Comparison of ENCODE assay signal across 8 cellular contexts in genomic region chr11:119030029-119030328, GRCh38. TPM values are rescaled to one million over a fixed set of nuclear protein-coding genes. Genes with fewer than 3 reads are reported as not detected.
A peak's percentile ranks its signal among the peaks of the same experiment; 100 is the strongest.
DNase-seq lines count a peak whose midpoint lies in the region; ATAC-seq and TF ChIP-seq lines count a peak whose summit lies in the region.

No MANE protein-coding gene starts in this region.

- H3K4me3 Mint-ChIP-seq in mesothelial cell of epicardium, result peak overlapping the region; percentile 68

- peaks cover 14% of the 10 kb centered on the region for H3K4me1 Mint-ChIP-seq in mesothelial cell of epicardium

- TF ChIP-seq POLR2A in body of pancreas (IDR thresholded peaks at IDR 0.05), result no peak

- ATAC-seq in HG03432 (IDR thresholded peaks at IDR 0.05; ENCODE audit: unreplicated experiment), result peak; percentile 24
- no peak for ATAC-seq in body of pancreas

- H3K27me3 Mint-ChIP-seq in mesothelial cell of epicardium (ENCODE audit: low read depth), result no peaks in the 10 kb centered on the region

- peaks cover 10% of the 10 kb centered on the region for H3K36me3 Mint-ChIP-seq in mesothelial cell of epicardium

- no peaks in the 10 kb centered on the region for H3K9me3 Mint-ChIP-seq in mesothelial cell of epicardium

- DNase-seq in activated gamma-delta T cell treated with Interleukin-2 at 50 U/mL for 16 hours (peak; percentile 15), activated gamma-delta T cell (lab: John Stamatoyannopoulos, UW) (no peak), body of pancreas (no peak), mesothelial cell of epicardium (ENCODE audit: low spot score in 2 of 2, unreplicated experiment in 2 of 2) (no peak), NCI-H748 treated with DMSO at 0.1 percent for 48 hours (lab: John Stamatoyannopoulos, UW) (no peak), cortex of kidney (lab: John Stamatoyannopoulos, UW) (no peak)
- no peak for DNase-seq in NK-92 treated with Interleukin-12 subunit alpha and Interleukin-12 subunit beta, amount 100 ng/mL, for 24 hours (lab: John Stamatoyannopoulos, UW)

- H3K27ac ChIP-seq in body of pancreas, result peak overlapping the region; percentile 88 to 95 (median 93)

- intact Hi-C loops in body of pancreas (cut with DNase I), result no loop called here

- peak overlapping the region; percentile 15 for H3K27ac Mint-ChIP-seq in mesothelial cell of epicardium

- H3K9me3 ChIP-seq in body of pancreas, result no peaks in the 10 kb centered on the region

- peaks cover 0 to 2% of the 10 kb centered on the region in 2 donors for H3K36me3 ChIP-seq in body of pancreas (replicated peaks in 1 of 2; ENCODE audit: insufficient read depth in 1 of 2, low read depth in 2 of 2)

- TF ChIP-seq CTCF in body of pancreas (IDR thresholded peaks at IDR 0.05) (no peak), mesothelial cell of epicardium (IDR thresholded peaks at IDR 0.05; ENCODE audit: unreplicated experiment) (no peak)

- H3K27me3 ChIP-seq in body of pancreas, result no peaks in the 10 kb centered on the region

- peak overlapping the region; percentile 58 to 84 for H3K4me3 ChIP-seq in body of pancreas

- H3K4me1 ChIP-seq in body of pancreas, result peaks cover 52% of the 10 kb centered on the region

- 2% methylated on average over 13 of the region's 13 CpGs; no CpG with 5 or more reads in 1 of the 2 donors for WGBS in body of pancreas, 2 donors

RNA-seq across cellular contexts. Expression of gene SLC37A4, which starts 0.7 kb away (rescaled TPM):
- total RNA-seq in body of pancreas (10 to 100 TPM; 64.6 to 90.3 TPM), mesothelial cell of epicardium (29.6 to 35.3 TPM (median 33.2 TPM) in 3 replicates)

RNA-seq across cellular contexts. Expression of gene TRAPPC4, which starts 11.4 kb away (rescaled TPM):
- total RNA-seq in body of pancreas, result 10 to 100 TPM; 26.2 to 39.9 TPM
- total RNA-seq in mesothelial cell of epicardium, result 53.9 to 56.5 TPM (median 54.5 TPM) in 3 replicates

RNA-seq across cellular contexts. Expression of gene RPS25, which starts 11.8 kb away (rescaled TPM):
- 1,000 to 10,000 TPM in 1 of 2 donors, 100 to 1,000 TPM in 1; 824 to 1,261 TPM for total RNA-seq in body of pancreas
- total RNA-seq in mesothelial cell of epicardium, result 1,201 to 1,234 TPM (median 1,218 TPM) in 3 replicates

RNA-seq across cellular contexts. Expression of gene HYOU1, which starts 27.0 kb away (rescaled TPM):
- 100 to 1,000 TPM; 121 to 218 TPM for total RNA-seq in body of pancreas
- total RNA-seq in mesothelial cell of epicardium, result 131 to 142 TPM (median 133 TPM) in 3 replicates

RNA-seq across cellular contexts. Expression of gene CENATAC, which starts 32.0 kb away (rescaled TPM):
- 10 to 100 TPM; 68.7 to 95.9 TPM for total RNA-seq in body of pancreas
- total RNA-seq in mesothelial cell of epicardium, result 65.7 to 69.1 TPM (median 66.3 TPM) in 3 replicates
